ENCODE assay signal across 8 cellular contexts in the genomic region with DNA sequence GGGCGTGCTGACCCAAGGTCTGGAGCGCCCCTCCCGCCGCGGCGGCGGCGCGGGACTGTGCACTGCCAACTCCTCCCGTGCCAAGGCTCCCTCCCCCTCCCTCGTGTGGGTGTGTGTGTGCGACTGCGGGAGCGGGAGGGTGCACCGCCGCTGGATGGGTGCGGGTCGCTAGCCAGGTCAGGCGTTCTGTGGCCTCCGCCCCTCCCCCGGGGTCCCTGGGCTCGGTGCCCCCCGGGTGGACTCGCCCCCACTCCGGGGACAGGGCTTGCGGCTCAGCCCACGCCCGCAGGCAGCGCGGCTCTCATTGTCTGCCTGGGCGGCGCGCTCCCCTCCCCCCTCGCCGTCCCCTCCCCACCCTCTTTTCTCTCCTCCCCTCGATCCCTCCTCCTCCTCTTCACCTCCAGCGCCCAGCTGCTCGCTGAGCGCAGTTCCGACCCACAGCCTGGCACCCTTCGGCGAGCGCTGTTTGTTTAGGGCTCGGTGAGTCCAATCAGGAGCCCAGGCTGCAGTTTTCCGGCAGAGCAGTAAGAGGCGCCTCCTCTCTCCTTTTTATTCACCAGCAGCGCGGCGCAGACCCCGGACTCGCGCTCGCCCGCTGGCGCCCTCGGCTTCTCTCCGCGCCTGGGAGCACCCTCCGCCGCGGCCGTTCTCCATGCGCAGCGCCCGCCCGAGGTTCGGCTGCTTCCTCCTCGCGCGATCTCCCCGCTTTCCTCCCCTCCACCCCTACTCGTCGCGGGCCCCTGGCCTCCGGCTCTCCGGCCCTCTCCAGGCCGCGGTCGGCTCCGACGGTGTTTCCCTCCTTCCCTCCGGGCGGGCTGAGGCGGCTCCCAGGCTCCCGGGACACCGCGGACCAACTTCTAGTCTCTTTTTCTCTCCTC. TPM values are rescaled to one million over a fixed set of nuclear protein-coding genes. Genes with fewer than 3 reads are reported as not detected.
DNase-seq lines count a peak whose midpoint lies in the region; ATAC-seq, FAIRE-seq and TF ChIP-seq lines count a peak whose summit lies in the region.

Gene GATA6 (plus strand): TSS at position 579 of the 878 bp plus-strand sequence. CDS start 1,556 bp downstream, outside the sequence.

- peaks cover 30% of the 10 kb centered on the region for H3K36me3 Mint-ChIP-seq in central memory CD8-positive, alpha-beta T cell (ENCODE audit: insufficient read depth)

- peaks cover 79% of the 10 kb centered on the region for H3K27me3 Mint-ChIP-seq in central memory CD8-positive, alpha-beta T cell

- peak; percentile 70 for ATAC-seq in central memory CD8-positive, alpha-beta T cell (replicated peaks; ENCODE audit: extremely low read depth, poor library complexity, severe bottlenecking)
- no peak for ATAC-seq in GM19324 (IDR thresholded peaks at IDR 0.05; ENCODE audit: low FRiP score, unreplicated experiment)

- peaks cover 0 to 7% of the 10 kb centered on the region in 2 donors for H3K4me1 ChIP-seq in kidney (ENCODE audit: control insufficient read depth in 1 of 2, insufficient read depth in 1 of 2, low read depth in 1 of 2, low read length in 2 of 2)

- peak within 1 kb of the TSS; percentile 96 for H3K4me3 Mint-ChIP-seq in central memory CD8-positive, alpha-beta T cell

- no peaks in the 10 kb centered on the region for H3K9me3 ChIP-seq in kidney (ENCODE audit: control insufficient read depth in 1 of 2, low read length in 2 of 2)

- peaks cover 37% of the 10 kb centered on the region for H3K4me1 Mint-ChIP-seq in central memory CD8-positive, alpha-beta T cell

- H3K36me3 ChIP-seq in kidney (ENCODE audit: control insufficient read depth in 1 of 2, insufficient read depth in 2 of 2, low read length in 2 of 2), result no peaks in the 10 kb centered on the region

- H3K4me3 ChIP-seq in kidney (ENCODE audit: low read length in 2 of 2), result peak within 1 kb of the TSS; percentile 77 to 84

- FAIRE-seq in kidney (lab: Jason Lieb, UNC), result no peak

- DNase-seq in stimulated activated CD4-positive, alpha-beta T cell treated with anti-CD3 and anti-CD28 coated beads, Interleukin-1b, Interleukin-23, amount 100 ng/mL, for 48 hours, result peak; percentile 32
- DNase-seq in stimulated activated CD4-positive, alpha-beta T cell treated with anti-CD3 and anti-CD28 coated beads, Interleukin-4, amount 100 ng/mL, for 4 hours, result no peak
- DNase-seq in SKM-1 treated with dmso at 0.1 percent for 144 hours (lab: John Stamatoyannopoulos, UW; ENCODE audit: unreplicated experiment) (peak; percentile 82), kidney (peak; percentile 96)
- peak in 1 of 2 donors; percentile 50 for DNase-seq in central memory CD8-positive, alpha-beta T cell (ENCODE audit: low spot score in 2 of 2)
- DNase-seq in stimulated activated CD8-positive, alpha-beta memory T cell treated with anti-CD3 and anti-CD28 coated beads, Interleukin-7, amount 100 ng/mL, for 48 hours (ENCODE audit: extremely low read depth in 1 of 2, low read depth in 1 of 2), result peak; percentile 27 to 29

- H3K27ac ChIP-seq in kidney (ENCODE audit: low read depth in 2 of 2, low read length in 2 of 2), result peak within 1 kb of the TSS; percentile 86 to 91

- peak within 1 kb of the TSS; percentile 55 to 56 for H3K9ac ChIP-seq in kidney (ENCODE audit: low read length in 2 of 2)

- H3K9me3 Mint-ChIP-seq in central memory CD8-positive, alpha-beta T cell, result no peaks in the 10 kb centered on the region

- intact Hi-C loops in kidney (cut with DNase I), result loop anchor here (10.0 kb wide), 1 partner anchor 396 kb away; no protein-coding TSS in a partner anchor

- TF ChIP-seq CTCF in LNCAP (IDR thresholded peaks at IDR 0.05), result peak; percentile 66
- TF ChIP-seq CTCF in kidney (IDR thresholded peaks at IDR 0.05; ENCODE audit: borderline replicate concordance, extremely low read depth, insufficient read depth), result peak; percentile 50

- peak within 1 kb of the TSS; percentile 90 for H3K27ac Mint-ChIP-seq in central memory CD8-positive, alpha-beta T cell (ENCODE audit: low read depth)

RNA-seq across cellular contexts. Expression of gene GATA6, which starts in this region (rescaled TPM):
- total RNA-seq in kidney, result 10.9 TPM
- 1.7 TPM for polyA plus RNA-seq in kidney (ENCODE audit: insufficient read depth, low read depth, low replicate concordance)

Comparison
In these comparisons a context has a peak if more than half of its experiments do, and no peak if none do; other contexts are left out.
1. DNase-seq: peak in stimulated activated CD4-positive, alpha-beta T cell treated with anti-CD3 and anti-CD28 coated beads, Interleukin-1b, Interleukin-23, amount 100 ng/mL, for 48 hours (single experiment), SKM-1 treated with dmso at 0.1 percent for 144 hours (single experiment), kidney (single experiment) and stimulated activated CD8-positive, alpha-beta memory T cell treated with anti-CD3 and anti-CD28 coated beads, Interleukin-7, amount 100 ng/mL, for 48 hours (2 of 2); none in stimulated activated CD4-positive, alpha-beta T cell treated with anti-CD3 and anti-CD28 coated beads, Interleukin-4, amount 100 ng/mL, for 4 hours (0 of 2).